1 cellular context compared by ENCODE assay signal in the genomic region with DNA sequence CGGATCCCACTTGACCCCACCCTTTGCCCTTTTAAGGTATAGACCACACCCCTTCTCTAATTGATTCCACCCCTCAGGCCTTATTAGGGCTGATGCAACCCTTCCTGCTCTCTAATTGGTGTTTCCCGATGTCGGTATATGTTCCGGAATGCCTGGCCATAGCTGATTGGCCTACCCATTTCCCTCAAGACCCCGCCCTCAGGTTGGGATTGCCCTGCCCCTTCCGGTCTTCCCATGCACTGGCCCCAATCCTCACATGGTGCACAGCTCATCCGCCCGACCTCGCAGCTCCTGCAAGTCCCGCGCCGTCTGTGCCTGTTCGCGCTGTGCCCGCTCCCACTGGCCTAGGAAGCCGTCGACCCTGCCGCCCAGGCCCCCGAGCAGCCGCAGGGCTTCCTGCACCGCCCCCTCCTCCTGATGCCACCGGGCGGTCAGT.
TF ChIP-seq lines count a peak whose summit lies in the region.

No MANE protein-coding gene starts in this region.

TF ChIP-seq in HepG2, 621 proteins besides CTCF, POLR2A, EP300 and RAD21:
- TF ChIP-seq CHD2 (IDR thresholded peaks at IDR 0.05; ENCODE audit: low read depth, low read length) (no peak), SRF (IDR thresholded peaks at IDR 0.05; ENCODE audit: low read depth, low read length) (peak; percentile 92), SAP130 (CRISPR knock-in tag; IDR thresholded peaks at IDR 0.05; ENCODE audit: low read depth) (no peak), ZNF83 (CRISPR knock-in tag; IDR thresholded peaks at IDR 0.05; ENCODE audit: borderline replicate concordance) (no peak), GABPB1 (CRISPR knock-in tag; IDR thresholded peaks at IDR 0.05) (peak; percentile 32; the same call in 1 of the 2 replicates), NFYC (CRISPR knock-in tag; IDR thresholded peaks at IDR 0.05) (peak; percentile 33; the same call in 1 of the 2 replicates), MIXL1 (CRISPR knock-in tag; IDR thresholded peaks at IDR 0.05) (no peak)
